ENCODE assay signal across 8 cellular contexts in genomic region chr9:124040186-124040920, GRCh38.
DNase-seq lines count a peak whose midpoint lies in the region; ATAC-seq and TF ChIP-seq lines count a peak whose summit lies in the region.

No MANE protein-coding gene starts in this region.

- peaks cover 11% of the 10 kb centered on the region for H3K4me1 Mint-ChIP-seq in stimulated activated effector memory CD8-positive, alpha-beta T cell treated with anti-CD3 and anti-CD28 coated beads, Interleukin-12 subunit alpha, Interleukin-12 subunit beta, amount 100 ng/mL, for 72 hours

- no peak overlapping the region for H3K27ac Mint-ChIP-seq in stimulated activated effector memory CD8-positive, alpha-beta T cell treated with anti-CD3 and anti-CD28 coated beads, Interleukin-12 subunit alpha, Interleukin-12 subunit beta, amount 100 ng/mL, for 72 hours

- peak; percentile 38 for ATAC-seq in SK-N-SH treated with all-trans-retinoic acid at 6 μM for 48 hours
- ATAC-seq in stimulated activated effector memory CD8-positive, alpha-beta T cell treated with anti-CD3 and anti-CD28 coated beads, Interleukin-12 subunit alpha, Interleukin-12 subunit beta, amount 100 ng/mL, for 72 hours = peak; percentile 71
- ATAC-seq in GM21619 (IDR thresholded peaks at IDR 0.05; ENCODE audit: unreplicated experiment) = no peak
- ATAC-seq in HG03439 (IDR thresholded peaks at IDR 0.05; ENCODE audit: unreplicated experiment) = no peak
- ATAC-seq in HG03175 (IDR thresholded peaks at IDR 0.05; ENCODE audit: unreplicated experiment) = no peak

- H3K9me3 Mint-ChIP-seq in stimulated activated effector memory CD8-positive, alpha-beta T cell treated with anti-CD3 and anti-CD28 coated beads, Interleukin-12 subunit alpha, Interleukin-12 subunit beta, amount 100 ng/mL, for 72 hours = no peaks in the 10 kb centered on the region

- no peak overlapping the region for H3K4me3 Mint-ChIP-seq in stimulated activated effector memory CD8-positive, alpha-beta T cell treated with anti-CD3 and anti-CD28 coated beads, Interleukin-12 subunit alpha, Interleukin-12 subunit beta, amount 100 ng/mL, for 72 hours

- DNase-seq in DMS53 (lab: John Stamatoyannopoulos, UW) (peak; percentile 59), DMS53 treated with DMSO at 0.1 percent for 48 hours (lab: John Stamatoyannopoulos, UW; ENCODE audit: unreplicated experiment) (no peak), hepatic stellate cell (ENCODE audit: low spot score) (peak; percentile 67)
- no peak for DNase-seq in stimulated activated effector memory CD8-positive, alpha-beta T cell treated with anti-CD3 and anti-CD28 coated beads, Interleukin-12 subunit alpha, Interleukin-12 subunit beta, amount 100 ng/mL, for 72 hours (ENCODE audit: low spot score in 2 of 2)

- no peaks in the 10 kb centered on the region for H3K36me3 Mint-ChIP-seq in stimulated activated effector memory CD8-positive, alpha-beta T cell treated with anti-CD3 and anti-CD28 coated beads, Interleukin-12 subunit alpha, Interleukin-12 subunit beta, amount 100 ng/mL, for 72 hours

TF ChIP-seq in SK-N-SH treated with all-trans-retinoic acid at 6 μM for 48 hours, 23 proteins besides CTCF, POLR2A, EP300 and RAD21:
- TF ChIP-seq ESRRG (CRISPR knock-in tag; IDR thresholded peaks at IDR 0.05) (no peak), RARB (CRISPR knock-in tag; IDR thresholded peaks at IDR 0.05) (no peak), CREB5 (CRISPR knock-in tag; IDR thresholded peaks at IDR 0.05; ENCODE audit: low read depth) (no peak), PATZ1 (CRISPR knock-in tag; IDR thresholded peaks at IDR 0.05; ENCODE audit: borderline replicate concordance) (no peak), ZNF565 (CRISPR knock-in tag; conservative IDR thresholded peaks at IDR 0.05; ENCODE audit: low read depth) (no peak), SNAI2 (CRISPR knock-in tag; IDR thresholded peaks at IDR 0.05) (no peak)

Comparison
In these comparisons a context has a peak if more than half of its experiments do, and no peak if none do; other contexts are left out.
1. DNase-seq: peak in DMS53 (single experiment) and hepatic stellate cell (single experiment); none in DMS53 treated with DMSO at 0.1 percent for 48 hours (single experiment) and stimulated activated effector memory CD8-positive, alpha-beta T cell treated with anti-CD3 and anti-CD28 coated beads, Interleukin-12 subunit alpha, Interleukin-12 subunit beta, amount 100 ng/mL, for 72 hours (0 of 2).
2. ATAC-seq: peak in SK-N-SH treated with all-trans-retinoic acid at 6 μM for 48 hours (single experiment) and stimulated activated effector memory CD8-positive, alpha-beta T cell treated with anti-CD3 and anti-CD28 coated beads, Interleukin-12 subunit alpha, Interleukin-12 subunit beta, amount 100 ng/mL, for 72 hours (single experiment); none in GM21619 (single experiment), HG03439 (single experiment) and HG03175 (single experiment).